Comparison of ENCODE assay signal across 28 cellular contexts in genomic region chr19:20256606-20257005, GRCh38.
"Had no signal": no experiment of that assay in that cellular context is flagged by ENCODE, and none has a peak within 500 bp of the region (broad histone marks: within the 10 kb centered on the region; RNA-seq: fewer than 3 reads in every experiment).

No MANE protein-coding gene starts in this region.

- H3K4me1 ChIP-seq: colonic mucosa, esophagus muscularis mucosa, esophagus squamous epithelium, foreskin keratinocyte, gastrocnemius medialis, gastroesophageal sphincter, heart left ventricle, heart right ventricle had no signal

- H3K27ac ChIP-seq: colonic mucosa, coronary artery, dorsolateral prefrontal cortex, epithelial cell of prostate, esophagus muscularis mucosa, esophagus squamous epithelium, foreskin keratinocyte, gastrocnemius medialis, gastroesophageal sphincter, heart left ventricle, heart right ventricle had no signal

- ATAC-seq: effector memory CD8-positive, alpha-beta T cell; esophagus mucosa; foreskin keratinocyte; gastrocnemius medialis; gastroesophageal sphincter; heart left ventricle; heart right ventricle had no signal

- H3K4me3 Mint-ChIP-seq: dendritic cell treated with granulocyte-macrophage colony-stimulating factor and Interleukin-4, amounts not matched to agents 40 ng/mL and 50 ng/mL, for 4 days; effector memory CD8-positive, alpha-beta T cell; endodermal cell had no signal

- H3K4me3 ChIP-seq: colonic mucosa, coronary artery, dorsolateral prefrontal cortex, esophagus muscularis mucosa, esophagus squamous epithelium, gastrocnemius medialis, gastroesophageal sphincter, heart left ventricle, heart right ventricle had no signal

- DNase-seq: colonic mucosa; cortex of kidney; dermis blood vessel endothelial cell; dorsolateral prefrontal cortex; effector CD4-positive, alpha-beta T cell; effector CD8-positive, alpha-beta T cell; effector memory CD4-positive, alpha-beta T cell; effector memory CD8-positive, alpha-beta T cell; endodermal cell; erythroblast; esophagus squamous epithelium; foreskin fibroblast; foreskin keratinocyte; foreskin melanocyte; gastrocnemius medialis; glutamatergic neuron; head of caudate nucleus; heart left ventricle; heart right ventricle had no signal

- H3K27me3 ChIP-seq: colonic mucosa, esophagus squamous epithelium, foreskin keratinocyte, gastrocnemius medialis had no signal

- H3K9me3 Mint-ChIP-seq: effector memory CD8-positive, alpha-beta T cell had no signal

- H3K27me3 Mint-ChIP-seq: dendritic cell treated with granulocyte-macrophage colony-stimulating factor and Interleukin-4, amounts not matched to agents 40 ng/mL and 50 ng/mL, for 4 days had no signal

- H3K36me3 ChIP-seq: colonic mucosa, esophagus muscularis mucosa, esophagus squamous epithelium, gastrocnemius medialis, gastroesophageal sphincter, heart left ventricle, heart right ventricle had no signal

- H3K27ac Mint-ChIP-seq: dendritic cell treated with granulocyte-macrophage colony-stimulating factor and Interleukin-4, amounts not matched to agents 40 ng/mL and 50 ng/mL, for 4 days; effector memory CD8-positive, alpha-beta T cell; endodermal cell had no signal

- FAIRE-seq: colon, endometrium, endothelial cell of umbilical vein had no signal

- H3K9me3 ChIP-seq: colonic mucosa, esophagus muscularis mucosa, gastrocnemius medialis, gastroesophageal sphincter, heart left ventricle, heart right ventricle had no signal
